In the genomic region with DNA sequence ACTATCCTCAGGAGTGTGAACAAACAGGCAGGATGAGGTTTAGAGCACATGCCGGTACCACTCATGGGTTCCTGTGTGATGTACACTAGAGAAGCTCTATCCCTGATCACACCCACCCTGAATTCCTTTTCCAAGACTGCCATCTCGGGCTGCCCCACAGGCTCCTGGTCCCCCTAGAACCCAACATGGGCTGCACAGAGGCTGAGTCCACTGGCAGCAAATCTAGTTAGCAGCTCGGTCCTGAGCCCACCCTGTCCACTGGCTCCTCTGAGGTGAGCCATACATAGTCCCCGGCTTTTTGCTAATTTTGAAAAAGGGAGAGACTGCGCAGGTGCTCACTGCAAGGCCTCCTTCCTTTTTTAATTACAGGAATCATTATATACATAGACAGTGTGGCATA, we compare ENCODE assay signal across 25 cellular contexts.
"Had no signal": no experiment of that assay in that cellular context is flagged by ENCODE, and none has a peak within 500 bp of the region (broad histone marks: within the 10 kb centered on the region; RNA-seq: fewer than 3 reads in every experiment).

No MANE protein-coding gene starts in this region.

- H3K4me1 Mint-ChIP-seq: immature natural killer cell; naive B cell; stimulated activated memory B cell treated with anti-CD40 and anti-IgM and Interleukin-4, amounts not matched to agents 10 μg/mL and 1 μg/mL and 100 μg/mL, for 72 hours had no signal

- H3K9me3 Mint-ChIP-seq: effector memory CD8-positive, alpha-beta T cell; mesothelial cell of epicardium; naive B cell; natural killer cell treated with Interleukin-12 subunit alpha and Interleukin-12 subunit beta and Interleukin-15 and Interleukin-18, amount 100 ng/mL, for 72 hours; neural crest cell; stimulated activated memory B cell treated with anti-CD40 and anti-IgM and Interleukin-4, amounts not matched to agents 10 μg/mL and 1 μg/mL and 100 μg/mL, for 72 hours had no signal

- ATAC-seq: effector memory CD8-positive, alpha-beta T cell; mucosa of descending colon; natural killer cell treated with Interleukin-12 subunit alpha and Interleukin-12 subunit beta and Interleukin-15 and Interleukin-18, amount 100 ng/mL, for 72 hours; sciatic nerve; stimulated activated memory B cell treated with anti-CD40 and anti-IgM and Interleukin-4, amounts not matched to agents 10 μg/mL and 1 μg/mL and 100 μg/mL, for 72 hours; stimulated activated naive CD8-positive, alpha-beta T cell treated with anti-CD3 and anti-CD28 coated beads, Interleukin-15, Interleukin-2, amounts not matched to agents 100 U/mL and 50 U/mL, for 24 hours had no signal

- DNase-seq: colonic mucosa; dermis blood vessel endothelial cell; effector memory CD8-positive, alpha-beta T cell; erythroblast; hypothalamus; immature natural killer cell; left lung; mesenchymal stem cell; mucosa of descending colon; naive B cell; stimulated activated CD4-positive, alpha-beta T cell treated with anti-CD3 and anti-CD28 coated beads, Interleukin-4, amount 100 ng/mL, for 4 hours; stimulated activated naive CD8-positive, alpha-beta T cell treated with anti-CD3 and anti-CD28 coated beads, Interleukin-15, Interleukin-2, amounts not matched to agents 100 U/mL and 50 U/mL, for 24 hours; substantia nigra; upper lobe of right lung; uterus had no signal

- H3K4me3 ChIP-seq: colonic mucosa, left lung, mucosa of descending colon, prostate gland, right atrium auricular region, thoracic aorta, tibial nerve, upper lobe of right lung, uterus had no signal

- H3K27ac ChIP-seq: colonic mucosa, left lung, neutrophil, right atrium auricular region, thoracic aorta, tibial nerve, upper lobe of right lung, uterus had no signal

- H3K4me3 Mint-ChIP-seq: effector memory CD8-positive, alpha-beta T cell; immature natural killer cell; mesothelial cell of epicardium; naive B cell; natural killer cell treated with Interleukin-12 subunit alpha and Interleukin-12 subunit beta and Interleukin-15 and Interleukin-18, amount 100 ng/mL, for 72 hours; neural crest cell; stimulated activated memory B cell treated with anti-CD40 and anti-IgM and Interleukin-4, amounts not matched to agents 10 μg/mL and 1 μg/mL and 100 μg/mL, for 72 hours had no signal

- H3K27ac Mint-ChIP-seq: effector memory CD8-positive, alpha-beta T cell; immature natural killer cell; mesothelial cell of epicardium; naive B cell; natural killer cell treated with Interleukin-12 subunit alpha and Interleukin-12 subunit beta and Interleukin-15 and Interleukin-18, amount 100 ng/mL, for 72 hours; stimulated activated memory B cell treated with anti-CD40 and anti-IgM and Interleukin-4, amounts not matched to agents 10 μg/mL and 1 μg/mL and 100 μg/mL, for 72 hours had no signal

- H3K36me3 Mint-ChIP-seq: immature natural killer cell; mesothelial cell of epicardium; naive B cell; natural killer cell treated with Interleukin-12 subunit alpha and Interleukin-12 subunit beta and Interleukin-15 and Interleukin-18, amount 100 ng/mL, for 72 hours; stimulated activated memory B cell treated with anti-CD40 and anti-IgM and Interleukin-4, amounts not matched to agents 10 μg/mL and 1 μg/mL and 100 μg/mL, for 72 hours had no signal
